20 cellular contexts compared by ENCODE assay signal in genomic region chr6:15499591-15499990, GRCh38.
"Had no signal": no experiment of that assay in that cellular context is flagged by ENCODE, and none has a peak within 500 bp of the region (broad histone marks: within the 10 kb centered on the region; RNA-seq: fewer than 3 reads in every experiment).

No MANE protein-coding gene starts in this region.

- H3K27ac ChIP-seq: esophagus squamous epithelium, parathyroid adenoma, spleen, tibial nerve had no signal

- H3K27me3 Mint-ChIP-seq: activated B cell treated with CpG ODN at 0.5 μM for 24 hours; activated CD4-positive, alpha-beta memory T cell treated with anti-CD3 and anti-CD28 coated beads for 36 hours; activated CD8-positive, alpha-beta memory T cell treated with anti-CD3 and anti-CD28 coated beads, Interleukin-2, amount 10 ng/mL, durations not matched to agents 7 days and 5 days; activated naive CD8-positive, alpha-beta T cell treated with anti-CD3 and anti-CD28 coated beads for 36 hours; effector memory CD8-positive, alpha-beta T cell; memory B cell; naive B cell had no signal

- H3K4me3 ChIP-seq: esophagus squamous epithelium, mucosa of descending colon, spleen, tibial nerve had no signal

- DNase-seq: activated B cell treated with CpG ODN at 0.5 μM for 24 hours; activated CD4-positive, alpha-beta memory T cell treated with anti-CD3 and anti-CD28 coated beads for 36 hours; activated CD4-positive, alpha-beta T cell treated with anti-CD3 and anti-CD28 coated beads for 4 hours; activated CD8-positive, alpha-beta memory T cell treated with anti-CD3 and anti-CD28 coated beads, Interleukin-2, amount 10 ng/mL, durations not matched to agents 7 days and 5 days; activated effector memory CD4-positive, alpha-beta T cell treated with anti-CD3 and anti-CD28 coated beads, Interleukin-2, amount 50 U/mL, for 16 hours; activated naive CD8-positive, alpha-beta T cell treated with anti-CD3 and anti-CD28 coated beads for 36 hours; amniotic stem cell; effector memory CD8-positive, alpha-beta T cell; esophagus squamous epithelium; left ventricle myocardium superior; mucosa of descending colon; naive B cell; retina; spleen; stimulated activated naive CD8-positive, alpha-beta T cell treated with anti-CD3 and anti-CD28 coated beads, Interleukin-15, Interleukin-2, amounts not matched to agents 100 U/mL and 50 U/mL, for 24 hours; substantia nigra had no signal

- H3K9me3 Mint-ChIP-seq: activated B cell treated with CpG ODN at 0.5 μM for 24 hours; activated CD4-positive, alpha-beta memory T cell treated with anti-CD3 and anti-CD28 coated beads for 36 hours; activated naive CD8-positive, alpha-beta T cell treated with anti-CD3 and anti-CD28 coated beads for 36 hours; effector memory CD8-positive, alpha-beta T cell; memory B cell; naive B cell; T-helper 2 cell treated with Interferon-gamma antibody and Interleukin-4, amounts not matched to agents 5 μg/mL and 100 μg/mL, for 36 hours had no signal

- H2AFZ ChIP-seq: parathyroid adenoma had no signal

- H3K9ac ChIP-seq: parathyroid adenoma had no signal

- H3K27ac Mint-ChIP-seq: activated B cell treated with CpG ODN at 0.5 μM for 24 hours; activated CD4-positive, alpha-beta memory T cell treated with anti-CD3 and anti-CD28 coated beads for 36 hours; activated CD8-positive, alpha-beta memory T cell treated with anti-CD3 and anti-CD28 coated beads, Interleukin-2, amount 10 ng/mL, durations not matched to agents 7 days and 5 days; activated naive CD8-positive, alpha-beta T cell treated with anti-CD3 and anti-CD28 coated beads for 36 hours; memory B cell; T-helper 2 cell treated with Interferon-gamma antibody and Interleukin-4, amounts not matched to agents 5 μg/mL and 100 μg/mL, for 36 hours had no signal

- H3K27me3 ChIP-seq: esophagus squamous epithelium, spleen, tibial nerve had no signal

- H3K4me3 Mint-ChIP-seq: activated B cell treated with CpG ODN at 0.5 μM for 24 hours; activated CD4-positive, alpha-beta memory T cell treated with anti-CD3 and anti-CD28 coated beads for 36 hours; activated CD8-positive, alpha-beta memory T cell treated with anti-CD3 and anti-CD28 coated beads, Interleukin-2, amount 10 ng/mL, durations not matched to agents 7 days and 5 days; activated naive CD8-positive, alpha-beta T cell treated with anti-CD3 and anti-CD28 coated beads for 36 hours; effector memory CD8-positive, alpha-beta T cell; memory B cell; naive B cell; T-helper 2 cell treated with Interferon-gamma antibody and Interleukin-4, amounts not matched to agents 5 μg/mL and 100 μg/mL, for 36 hours had no signal

- H3K79me2 ChIP-seq: parathyroid adenoma had no signal

- H3K4me1 Mint-ChIP-seq: activated B cell treated with CpG ODN at 0.5 μM for 24 hours; activated CD8-positive, alpha-beta memory T cell treated with anti-CD3 and anti-CD28 coated beads, Interleukin-2, amount 10 ng/mL, durations not matched to agents 7 days and 5 days had no signal

- H3K9me3 ChIP-seq: esophagus squamous epithelium, mucosa of descending colon, spleen, tibial nerve had no signal

- ATAC-seq: activated CD8-positive, alpha-beta memory T cell treated with anti-CD3 and anti-CD28 coated beads, Interleukin-2, amount 10 ng/mL, durations not matched to agents 7 days and 5 days; effector memory CD8-positive, alpha-beta T cell; left ventricle myocardium superior; mucosa of descending colon; stimulated activated naive CD8-positive, alpha-beta T cell treated with anti-CD3 and anti-CD28 coated beads, Interleukin-15, Interleukin-2, amounts not matched to agents 100 U/mL and 50 U/mL, for 24 hours had no signal
